Comparison of ENCODE assay signal across 2 cellular contexts in the genomic region with DNA sequence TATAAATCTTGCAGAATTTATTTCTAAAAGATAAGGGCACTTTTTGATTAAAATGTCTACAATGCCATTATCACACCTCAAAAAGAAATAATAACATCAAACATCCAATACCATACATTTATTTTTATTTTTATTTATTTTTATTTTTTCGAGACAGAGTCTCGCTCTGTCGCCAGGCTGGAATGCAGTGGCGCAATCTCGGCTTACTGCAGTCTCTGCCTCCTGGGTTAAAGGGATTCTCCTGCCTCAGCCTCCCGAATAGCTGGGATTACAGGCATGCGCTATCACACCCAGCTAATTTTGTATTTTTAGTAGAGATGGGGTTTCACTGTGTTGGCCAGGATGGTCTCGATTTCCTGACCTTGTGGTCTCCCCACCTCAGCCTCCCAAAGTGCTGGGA.
TF ChIP-seq lines count a peak whose summit lies in the region.

No MANE protein-coding gene starts in this region.

TF ChIP-seq in IMR-90, 13 proteins besides CTCF, POLR2A, EP300 and RAD21:
- TF ChIP-seq CEBPB (IDR thresholded peaks at IDR 0.05; ENCODE audit: low read depth, low read length) = peak; percentile 89

TF ChIP-seq in HepG2, 621 proteins besides CTCF, POLR2A, EP300 and RAD21:
- TF ChIP-seq TEAD3 (CRISPR knock-in tag; optimal IDR thresholded peaks at IDR 0.05; ENCODE audit: borderline replicate concordance) = peak; percentile 17
- TF ChIP-seq CEBPB (IDR thresholded peaks at IDR 0.05; ENCODE audit: borderline replicate concordance, low read depth, low read length) = peak; percentile 25; the same call in 1 of the 2 replicates
